In genomic region chr1:147897030-147897756, GRCh38 we compare ENCODE assay signal across 26 cellular contexts. TPM values are rescaled to one million over a fixed set of nuclear protein-coding genes. Genes with fewer than 3 reads are reported as not detected.
A peak's percentile ranks its signal among the peaks of the same experiment; 100 is the strongest.
DNase-seq lines count a peak whose midpoint lies in the region; ATAC-seq, FAIRE-seq and TF ChIP-seq lines count a peak whose summit lies in the region.
"Had no signal": no experiment of that assay in that cellular context is flagged by ENCODE, and none has a peak within 500 bp of the region (broad histone marks: within the 10 kb centered on the region; RNA-seq: fewer than 3 reads in every experiment).

No MANE protein-coding gene starts in this region.

- no TSS peak for BruUV-seq in PC-3 (replicated peaks; lab: Mats Ljungman, UMichigan)

- H3K79me2 ChIP-seq in PC-3 (ENCODE audit: low read length) (no peaks in the 10 kb centered on the region), hepatocyte (no peaks in the 10 kb centered on the region)

- H3F3A ChIP-seq in PC-3 (ENCODE audit: low read length, unreplicated experiment) = no peaks in the 10 kb centered on the region

- H3K4me1 ChIP-seq in PC-3 (ENCODE audit: insufficient read depth, low read length) (peaks cover 23% of the 10 kb centered on the region), hepatocyte (ENCODE audit: insufficient read depth) (peaks cover 4% of the 10 kb centered on the region), small intestine (ENCODE audit: control insufficient read depth in 2 of 2, insufficient read depth in 1 of 2, low read depth in 1 of 2, low read length in 1 of 2) (no peaks in the 10 kb centered on the region), esophagus squamous epithelium (peaks cover 0 to 4% (median 0%) of the 10 kb centered on the region in 3 donors)
- H3K4me1 ChIP-seq: A549 had no signal

- H3K4me2 ChIP-seq in PC-3 (ENCODE audit: low read length) = no peak overlapping the region
- no peak overlapping the region for H3K4me2 ChIP-seq in hepatocyte
- H3K4me2 ChIP-seq: A549; BLaER1 treated with 17β-estradiol and CSF1 and Interleukin-3, amounts not matched to agents 10 nM and 100 nM had no signal

- H3K27ac ChIP-seq in PC-3 (ENCODE audit: low read length) (no peak overlapping the region), hepatocyte (no peak overlapping the region), small intestine (ENCODE audit: low read depth in 1 of 2, low read length in 1 of 2) (no peak overlapping the region), esophagus squamous epithelium (no peak overlapping the region)
- H3K27ac ChIP-seq: A549; BLaER1 treated with 17β-estradiol and CSF1 and Interleukin-3, amounts not matched to agents 10 nM and 100 nM; WERI-Rb-1 had no signal

- intact Hi-C loops in Right ventricle myocardium superior (cut with DNase I) = loop anchor here (10.0 kb wide), 1 partner anchor 252 kb away; no protein-coding TSS in a partner anchor
- intact Hi-C loops in cardiac septum (cut with DNase I) = loop anchor here (10.0 kb wide), 1 partner anchor 622 kb away; no protein-coding TSS in a partner anchor
- intact Hi-C loops in PC-3 (cut with micrococcal nuclease) = loop anchor here (10.0 kb wide), 1 partner anchor 622 kb away; no protein-coding TSS in a partner anchor
- intact Hi-C loops in esophagus squamous epithelium (cut with DNase I) = loop anchor here (10.0 kb wide), 1 partner anchor 402 kb away; no protein-coding TSS in a partner anchor

- TF ChIP-seq POLR2A in esophagus squamous epithelium (IDR thresholded peaks at IDR 0.05) = no peak

- H3K9me3 ChIP-seq in PC-3 (ENCODE audit: low read length) = no peaks in the 10 kb centered on the region
- H3K9me3 ChIP-seq in hepatocyte (ENCODE audit: low read depth) = no peaks in the 10 kb centered on the region
- no peaks in the 10 kb centered on the region for H3K9me3 ChIP-seq in small intestine (ENCODE audit: control insufficient read depth, low read depth)
- H3K9me3 ChIP-seq in esophagus squamous epithelium = no peaks in the 10 kb centered on the region
- H3K9me3 ChIP-seq: A549; BLaER1 treated with 17β-estradiol and CSF1 and Interleukin-3, amounts not matched to agents 10 nM and 100 nM had no signal

- H2AFZ ChIP-seq in PC-3 (ENCODE audit: low read length) (no peak overlapping the region), hepatocyte (no peak overlapping the region)

- H3K27me3 ChIP-seq in PC-3 (ENCODE audit: low read length) (no peaks in the 10 kb centered on the region), hepatocyte (no peaks in the 10 kb centered on the region), small intestine (ENCODE audit: control insufficient read depth in 2 of 2, insufficient read depth in 2 of 2, low read length in 2 of 2) (no peaks in the 10 kb centered on the region), esophagus squamous epithelium (peaks cover 0 to 12% (median 0%) of the 10 kb centered on the region in 4 donors)
- H3K27me3 ChIP-seq: BLaER1 treated with 17β-estradiol and CSF1 and Interleukin-3, amounts not matched to agents 10 nM and 100 nM had no signal

- H3K4me3 ChIP-seq in PC-3 (ENCODE audit: low read length) (no peak overlapping the region), hepatocyte (no peak overlapping the region), small intestine (ENCODE audit: low read depth in 1 of 2, low read length in 2 of 2) (no peak overlapping the region), esophagus squamous epithelium (no peak overlapping the region)
- H3K4me3 ChIP-seq: A549; BLaER1 treated with 17β-estradiol and CSF1 and Interleukin-3, amounts not matched to agents 10 nM and 100 nM; lung had no signal

- FAIRE-seq in small intestine (lab: Jason Lieb, UNC) = no peak
- FAIRE-seq: A549, H1 had no signal

- ATAC-seq in Right ventricle myocardium superior (ENCODE audit: poor library complexity) (peak; percentile 42), PC-3 (no peak)
- ATAC-seq: naive thymus-derived CD8-positive, alpha-beta T cell had no signal

- CTCF ChIA-PET in PC-3 (lab: Charles Lee) = no interaction called here

- POLR2A ChIA-PET in PC-3 (lab: Charles Lee; ENCODE audit: unreplicated experiment) = no interaction called here

- H4K20me1 ChIP-seq in PC-3 (ENCODE audit: low read length) (no peaks in the 10 kb centered on the region), hepatocyte (ENCODE audit: insufficient read depth, poor library complexity, severe bottlenecking) (no peaks in the 10 kb centered on the region)
- H4K20me1 ChIP-seq: BLaER1 treated with 17β-estradiol and CSF1 and Interleukin-3, amounts not matched to agents 10 nM and 100 nM had no signal

- no peak overlapping the region for H3K9ac ChIP-seq in PC-3 (ENCODE audit: low read length)
- H3K9ac ChIP-seq: BLaER1 treated with 17β-estradiol and CSF1 and Interleukin-3, amounts not matched to agents 10 nM and 100 nM had no signal

- TF ChIP-seq CTCF in PC-3 (conservative IDR thresholded peaks at IDR 0.05; ENCODE audit: low read depth, low read length) (no peak), hepatocyte (IDR thresholded peaks at IDR 0.05; ENCODE audit: poor library complexity) (no peak), esophagus squamous epithelium (IDR thresholded peaks at IDR 0.05) (no peak)

- H3K36me3 ChIP-seq in PC-3 (ENCODE audit: low read depth, low read length) = no peaks in the 10 kb centered on the region
- no peaks in the 10 kb centered on the region for H3K36me3 ChIP-seq in hepatocyte (replicated peaks; ENCODE audit: insufficient read depth, low read depth)
- H3K36me3 ChIP-seq in small intestine (ENCODE audit: control insufficient read depth in 2 of 2, insufficient read depth in 2 of 2, low read length in 2 of 2) = no peaks in the 10 kb centered on the region
- H3K36me3 ChIP-seq in esophagus squamous epithelium = no peaks in the 10 kb centered on the region
- H3K36me3 ChIP-seq: BLaER1 treated with 17β-estradiol and CSF1 and Interleukin-3, amounts not matched to agents 10 nM and 100 nM; WERI-Rb-1 had no signal

- DNase-seq in Right ventricle myocardium superior (no peak), cardiac septum (ENCODE audit: low spot score) (no peak), PC-3 (peak; percentile 38), hepatocyte (ENCODE audit: low spot score) (peak; percentile 34), small intestine (peak; percentile 47), esophagus squamous epithelium (lab: John Stamatoyannopoulos, UW) (no peak), NCI-H2107 (lab: John Stamatoyannopoulos, UW) (no peak), NOMO-1 treated with DMSO at 0.1 percent for 48 hours (lab: John Stamatoyannopoulos, UW; ENCODE audit: unreplicated experiment) (no peak)
- DNase-seq: activated CD4-positive, alpha-beta T cell treated with anti-CD3 and anti-CD28 coated beads, Interleukin-2, amount 50 U/mL, for 4 hours; activated gamma-delta T cell treated with Interleukin-2 at 50 U/mL for 16 hours; amniotic stem cell; caudate nucleus; erythroblast; GF-D8; naive thymus-derived CD8-positive, alpha-beta T cell; NCI-H146; NCI-H446 treated with DMSO at 0.1 percent for 48 hours; SHP77 treated with DMSO at 0.1 percent for 48 hours; WERI-Rb-1 had no signal

- H3K9me2 ChIP-seq in PC-3 (replicated peaks; ENCODE audit: low read length) = no peaks in the 10 kb centered on the region
- no peaks in the 10 kb centered on the region for H3K9me2 ChIP-seq in hepatocyte (replicated peaks; ENCODE audit: insufficient read depth)

- 65% methylated on average over 8 of the region's 8 CpGs for WGBS in hepatocyte (ENCODE audit: low lambda C conversion rate, missing lambda C conversion rate)
- 13 to 56% (median 32%) methylated on average over 8 of the region's 8 CpGs for WGBS in small intestine, 3 donors
- 29 to 40% methylated on average over 5 of the region's 8 CpGs for WGBS in esophagus squamous epithelium, 2 donors

RNA-seq across cellular contexts. Expression of gene GJA8, which starts 5.4 kb away (rescaled TPM):
- total RNA-seq in Right ventricle myocardium superior (not detected), cardiac septum (not detected), PC-3 (2014; rRNA removed) (not detected in 2 replicates), hepatocyte (not detected in 2 replicates), esophagus squamous epithelium (not detected)
- polyA plus RNA-seq in hepatocyte (not detected in 2 replicates), small intestine (not detected)
- total RNA-seq: glomerular endothelial cell; H1; lung; naive thymus-derived CD8-positive, alpha-beta T cell; T-helper 1 cell treated with Interleukin-12 subunit alpha and Interleukin-12 subunit beta and Interleukin-4 antibody, amounts not matched to agents 30 ng/mL and 1 ng/mL, for 36 hours; urinary bladder had no signal
- polyA plus RNA-seq: A549; H1; lung; naive thymus-derived CD8-positive, alpha-beta T cell; urinary bladder had no signal

RNA-seq across cellular contexts. Expression of gene GPR89B, which starts 31.0 kb away (rescaled TPM):
- total RNA-seq in Right ventricle myocardium superior = 5.9 TPM
- total RNA-seq in cardiac septum = 6.2 TPM
- total RNA-seq in PC-3 (2014; rRNA removed) = 17.8 and 23.4 TPM in 2 replicates
- total RNA-seq in hepatocyte = 27.1 and 32.4 TPM in 2 replicates
- 16.3 and 25.8 TPM in 2 replicates for polyA plus RNA-seq in hepatocyte
- polyA plus RNA-seq in small intestine = 10 to 100 TPM; 15.8 to 40.0 (median 23.2) TPM
- total RNA-seq in esophagus squamous epithelium = 10 to 100 TPM; 14.2 to 22.4 (median 18.7) TPM

Comparison
In these comparisons a context has a peak if more than half of its experiments do, and no peak if none do; other contexts are left out.
1. DNase-seq: peak in PC-3 (single experiment), hepatocyte (single experiment) and small intestine (single experiment); none in Right ventricle myocardium superior (single experiment), cardiac septum (single experiment), esophagus squamous epithelium (single experiment), NCI-H2107 (single experiment) and NOMO-1 treated with DMSO at 0.1 percent for 48 hours (single experiment).